In genomic region chr7:75156913-75157399, GRCh38 we compare ENCODE assay signal across 8 cellular contexts.
DNase-seq lines count a peak whose midpoint lies in the region; ATAC-seq and TF ChIP-seq lines count a peak whose summit lies in the region.
"Not testable (repeated sequence)": the region's sequence is repeated elsewhere in the genome, so short reads cannot be mapped to it uniquely, and the experiment has no call there.

No MANE protein-coding gene starts in this region.

- not testable (repeated sequence) for H3F3A ChIP-seq in GM23338 (replicated peaks; ENCODE audit: low read depth)

- H3K4me1 Mint-ChIP-seq in GM23338; activated CD4-positive, alpha-beta T cell treated with anti-CD3 and anti-CD28 coated beads, Interleukin-2, amount 10 ng/mL, durations not matched to agents 7 days and 5 days; stimulated activated memory B cell treated with anti-CD40 and anti-IgM and Interleukin-4, amounts not matched to agents 10 μg/mL and 1 μg/mL and 100 μg/mL, for 72 hours: not testable (repeated sequence)

- under 1% methylated on average over 35 of the region's 52 CpGs for WGBS in right cardiac atrium
- 0 to 1% methylated on average over 8 to 33 of the region's 52 CpGs; no CpG with 5 or more reads in 1 of the 3 donors for whole genome bisulfite sequencing in psoas muscle, 3 donors

- H3K4me3 ChIP-seq in GM23338, result peak overlapping the region; percentile 50
- peak overlapping the region; percentile 33 for H3K4me3 ChIP-seq in astrocyte of the cerebellum (ENCODE audit: low read depth, low read length)
- peak overlapping the region; percentile 49 for H3K4me3 ChIP-seq in right cardiac atrium (ENCODE audit: low read length)
- peak overlapping the region; percentile 59 for H3K4me3 ChIP-seq in psoas muscle

- H2AFZ ChIP-seq in GM23338, result not testable (repeated sequence)

- H3K27me3 Mint-ChIP-seq in GM23338 (ENCODE audit: insufficient read depth, low read depth, poor library complexity); activated CD4-positive, alpha-beta T cell treated with anti-CD3 and anti-CD28 coated beads, Interleukin-2, amount 10 ng/mL, durations not matched to agents 7 days and 5 days; stimulated activated memory B cell treated with anti-CD40 and anti-IgM and Interleukin-4, amounts not matched to agents 10 μg/mL and 1 μg/mL and 100 μg/mL, for 72 hours: not testable (repeated sequence)

- not testable (repeated sequence) for H3K79me2 ChIP-seq in GM23338 (replicated peaks; ENCODE audit: insufficient read depth)

- ATAC-seq in GM18502 (IDR thresholded peaks at IDR 0.05; ENCODE audit: poor library complexity, unreplicated experiment) (peak; percentile 92), GM23338 (peak; percentile 89), HG03469 (IDR thresholded peaks at IDR 0.05; ENCODE audit: unreplicated experiment) (peak; percentile 69), right cardiac atrium (peak; percentile 97 to 99), psoas muscle (peak; percentile 92 to 96 (median 95))
- ATAC-seq in stimulated activated memory B cell treated with anti-CD40 and anti-IgM and Interleukin-4, amounts not matched to agents 10 μg/mL and 1 μg/mL and 100 μg/mL, for 72 hours, result peak; percentile 97

- H3K36me3 Mint-ChIP-seq in GM23338 (ENCODE audit: low read depth); activated CD4-positive, alpha-beta T cell treated with anti-CD3 and anti-CD28 coated beads, Interleukin-2, amount 10 ng/mL, durations not matched to agents 7 days and 5 days (ENCODE audit: low read depth); stimulated activated memory B cell treated with anti-CD40 and anti-IgM and Interleukin-4, amounts not matched to agents 10 μg/mL and 1 μg/mL and 100 μg/mL, for 72 hours: not testable (repeated sequence)

- H3K4me3 Mint-ChIP-seq in GM23338; activated CD4-positive, alpha-beta T cell treated with anti-CD3 and anti-CD28 coated beads, Interleukin-2, amount 10 ng/mL, durations not matched to agents 7 days and 5 days: not testable (repeated sequence)
- peak overlapping the region; percentile 54 for H3K4me3 Mint-ChIP-seq in stimulated activated memory B cell treated with anti-CD40 and anti-IgM and Interleukin-4, amounts not matched to agents 10 μg/mL and 1 μg/mL and 100 μg/mL, for 72 hours

- POLR2A ChIA-PET in activated CD4-positive, alpha-beta T cell treated with anti-CD3 and anti-CD28 coated beads, Interleukin-2, amount 10 ng/mL, durations not matched to agents 7 days and 5 days (lab: Charles Lee), result not testable (repeated sequence)

- not testable (repeated sequence) for H3K9me3 Mint-ChIP-seq in GM23338; activated CD4-positive, alpha-beta T cell treated with anti-CD3 and anti-CD28 coated beads, Interleukin-2, amount 10 ng/mL, durations not matched to agents 7 days and 5 days; stimulated activated memory B cell treated with anti-CD40 and anti-IgM and Interleukin-4, amounts not matched to agents 10 μg/mL and 1 μg/mL and 100 μg/mL, for 72 hours

- not testable (repeated sequence) for H3K4me2 ChIP-seq in GM23338

- in situ Hi-C loops in astrocyte of the cerebellum (cut with HindIII; ENCODE audit: low sequenced_read_pairs), result not testable (repeated sequence)

- H3K36me3 ChIP-seq in GM23338 (ENCODE audit: insufficient read depth); psoas muscle (ENCODE audit: insufficient read depth in 1 of 2, low read depth in 1 of 2): not testable (repeated sequence)

- H3K27me3 ChIP-seq in GM23338 (ENCODE audit: insufficient read depth); right cardiac atrium (ENCODE audit: control insufficient read depth, insufficient read depth); psoas muscle (ENCODE audit: insufficient read depth in 3 of 3, low read length in 2 of 3): not testable (repeated sequence)

- not testable (repeated sequence) for H3K9me3 ChIP-seq in right cardiac atrium (ENCODE audit: control insufficient read depth, low read length); psoas muscle

- not testable (repeated sequence) for H4K20me1 ChIP-seq in GM23338 (replicated peaks; ENCODE audit: insufficient read depth)

- not testable (repeated sequence) for H3K4me1 ChIP-seq in GM23338 (ENCODE audit: insufficient read depth); right cardiac atrium (ENCODE audit: control insufficient read depth, insufficient read depth, low read length); psoas muscle

- not testable (repeated sequence) for H3K27ac Mint-ChIP-seq in GM23338; activated CD4-positive, alpha-beta T cell treated with anti-CD3 and anti-CD28 coated beads, Interleukin-2, amount 10 ng/mL, durations not matched to agents 7 days and 5 days; stimulated activated memory B cell treated with anti-CD40 and anti-IgM and Interleukin-4, amounts not matched to agents 10 μg/mL and 1 μg/mL and 100 μg/mL, for 72 hours

- DNase-seq in GM23338 (ENCODE audit: low spot score); astrocyte of the cerebellum (ENCODE audit: low read depth): not testable (repeated sequence)
- DNase-seq in activated CD4-positive, alpha-beta T cell treated with anti-CD3 and anti-CD28 coated beads, Interleukin-2, amount 10 ng/mL, durations not matched to agents 7 days and 5 days, result peak; percentile 92
- DNase-seq in right cardiac atrium (peak; percentile 93 to 99 (median 97)), psoas muscle (peak; percentile 93 to 99)

- CTCF ChIA-PET in activated CD4-positive, alpha-beta T cell treated with anti-CD3 and anti-CD28 coated beads, Interleukin-2, amount 10 ng/mL, durations not matched to agents 7 days and 5 days (lab: Charles Lee), result not testable (repeated sequence)

- H3K9me2 ChIP-seq in GM23338 (ENCODE audit: insufficient read depth), result not testable (repeated sequence)

- not testable (repeated sequence) for TF ChIP-seq CTCF in GM23338 (conservative IDR thresholded peaks at IDR 0.05; ENCODE audit: low read depth in 2 of 2); astrocyte of the cerebellum (IDR thresholded peaks at IDR 0.05; ENCODE audit: low read depth, low read length, missing control alignments); psoas muscle (IDR thresholded peaks at IDR 0.05)

- intact Hi-C loops in right cardiac atrium (cut with DNase I); psoas muscle (cut with DNase I): not testable (repeated sequence)

- not testable (repeated sequence) for H3K27ac ChIP-seq in GM23338 (ENCODE audit: low read depth); right cardiac atrium (ENCODE audit: low read length)
- H3K27ac ChIP-seq in psoas muscle, result peak overlapping the region; percentile 84

TF ChIP-seq in GM23338, 12 proteins besides CTCF, POLR2A, EP300 and RAD21:
- 0 out of 2 replicates have a peak, but pooled peaks have one; percentile 18 for TF ChIP-seq POLR2AphosphoS5 (IDR thresholded peaks at IDR 0.05; ENCODE audit: low read depth)
